21 cellular contexts compared by ENCODE assay signal in the genomic region with DNA sequence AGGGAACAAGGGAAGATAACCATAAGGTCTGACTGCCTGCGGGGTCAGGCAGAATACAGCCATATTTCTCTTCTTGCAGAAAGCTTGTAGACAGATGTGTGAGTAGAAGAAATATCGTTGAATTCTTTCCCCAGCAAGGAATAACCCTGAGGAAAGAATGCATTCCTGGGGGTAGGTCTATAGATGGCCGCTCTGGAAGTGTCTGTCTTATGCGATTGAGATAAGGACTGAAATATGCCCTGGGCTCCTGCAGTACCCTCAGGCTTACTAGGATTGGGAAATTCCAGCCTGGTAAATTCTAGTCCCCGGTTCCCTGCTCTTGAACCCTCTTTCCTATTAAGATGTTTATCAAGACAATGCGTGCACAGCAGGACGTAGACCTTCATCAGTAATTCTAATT. TPM values are rescaled to one million over a fixed set of nuclear protein-coding genes. Genes with fewer than 3 reads are reported as not detected.
DNase-seq lines count a peak whose midpoint lies in the region; ATAC-seq lines count a peak whose summit lies in the region.
"Had no signal": no experiment of that assay in that cellular context is flagged by ENCODE, and none has a peak within 500 bp of the region (broad histone marks: within the 10 kb centered on the region; RNA-seq: fewer than 3 reads in every experiment).

No MANE protein-coding gene starts in this region.

- no peaks in the 10 kb centered on the region for H3K9me3 ChIP-seq in trophoblast cell (ENCODE audit: insufficient read depth, low read depth, low read length)

- H3K14ac ChIP-seq in trophoblast cell (ENCODE audit: low read length), result no peak overlapping the region

- no peak overlapping the region for H3K4ac ChIP-seq in trophoblast cell (ENCODE audit: low read depth, low read length)

- no peaks in the 10 kb centered on the region for H3K27me3 ChIP-seq in trophoblast cell (ENCODE audit: insufficient read depth, low read length)

- no CpG with 5 or more reads among the region's 7 CpGs for WGBS in trophoblast cell (ENCODE audit: extremely low coverage, insufficient coverage, insufficient read length)

- no peaks in the 10 kb centered on the region for H3K36me3 ChIP-seq in trophoblast cell (ENCODE audit: control insufficient read depth in 1 of 2, insufficient read depth in 2 of 2, low read length in 2 of 2)

- H3K4me1 ChIP-seq in trophoblast cell (ENCODE audit: control insufficient read depth in 1 of 2, insufficient read depth in 2 of 2, low read length in 2 of 2), result no peaks in the 10 kb centered on the region

- no peak overlapping the region for H3K27ac ChIP-seq in trophoblast cell (ENCODE audit: low read depth, low read length)

- H3K18ac ChIP-seq in trophoblast cell (ENCODE audit: low read length), result no peak overlapping the region

- H2BK120ac ChIP-seq in trophoblast cell (ENCODE audit: insufficient read depth, low read length, poor library complexity), result no peak overlapping the region

- H4K12ac ChIP-seq in trophoblast cell (ENCODE audit: low read depth, low read length), result no peak overlapping the region

- no peak overlapping the region for H3K23ac ChIP-seq in trophoblast cell (ENCODE audit: low read length)

- H2AFZ ChIP-seq in trophoblast cell (ENCODE audit: insufficient read depth, low read length, poor library complexity), result no peak overlapping the region
- H2AFZ ChIP-seq: GM23338 had no signal

- no peak overlapping the region for H2BK5ac ChIP-seq in trophoblast cell (ENCODE audit: low read depth, low read length, poor library complexity)

- ATAC-seq in left lobe of liver (no peak), GM21390 (IDR thresholded peaks at IDR 0.05; ENCODE audit: unreplicated experiment) (no peak)
- ATAC-seq: GM12878, GM23338, HCT116 had no signal

- H3K79me2 ChIP-seq in trophoblast cell (ENCODE audit: control insufficient read depth, insufficient read depth, low read length, poor library complexity), result no peaks in the 10 kb centered on the region

- DNase-seq in NCI-H226, result peak; percentile 26
- DNase-seq in amniotic epithelial cell (ENCODE audit: low read depth), result peak; percentile 12
- DNase-seq in trophoblast cell, result peak; percentile 93 to 97
- no peak for DNase-seq in left lobe of liver (ENCODE audit: low spot score)
- no peak for DNase-seq in DMS153 (lab: John Stamatoyannopoulos, UW)
- DNase-seq: C1 segment of cervical spinal cord; Calu3; CD4-positive, alpha-beta memory T cell; COR-L47; DND-41; GDM1; H9; HFFc6 had no signal

- H3K4me3 ChIP-seq in trophoblast cell (ENCODE audit: low read depth, low read length), result no peak overlapping the region
- H3K4me3 ChIP-seq: GM12878, GM23338 had no signal

- no peak overlapping the region for H2AK5ac ChIP-seq in trophoblast cell (ENCODE audit: low read length)

- no peak overlapping the region for H2BK12ac ChIP-seq in trophoblast cell (ENCODE audit: low read length)

- H3K4me2 ChIP-seq in trophoblast cell (ENCODE audit: low read length), result no peak overlapping the region
- H3K4me2 ChIP-seq: GM23338 had no signal

- no peak overlapping the region for H4K8ac ChIP-seq in trophoblast cell (ENCODE audit: low read depth, low read length)

- H3K79me1 ChIP-seq in trophoblast cell (ENCODE audit: low read length), result no peaks in the 10 kb centered on the region

- no peak overlapping the region for H4K91ac ChIP-seq in trophoblast cell (ENCODE audit: low read depth, low read length)

- H3K9ac ChIP-seq in trophoblast cell (ENCODE audit: low read length), result no peak overlapping the region

RNA-seq across cellular contexts. Expression of gene SST, which starts 15.8 kb away (rescaled TPM):
- 1.00 and 1.0 TPM in 2 replicates for polyA plus RNA-seq in trophoblast cell (2013)
- not detected for total RNA-seq in left lobe of liver
- total RNA-seq: A172; A673; Calu3; CD4-positive, alpha-beta memory T cell; GM23338; H4; H9; HFFc6 had no signal
- polyA plus RNA-seq: CD4-positive, alpha-beta memory T cell had no signal

RNA-seq across cellular contexts. Expression of gene RTP2, which starts 16.4 kb away (rescaled TPM):
- not detected in 2 replicates for polyA plus RNA-seq in trophoblast cell (2013)
- total RNA-seq in left lobe of liver, result not detected
- total RNA-seq: A172; A673; Calu3; CD4-positive, alpha-beta memory T cell; GM12878; GM23338; H4; H9; HFFc6 had no signal
- polyA plus RNA-seq: BJ; CD4-positive, alpha-beta memory T cell; GM12878; GM23338 had no signal

RNA-seq across cellular contexts. Expression of gene BCL6, which starts 59.3 kb away (rescaled TPM):
- polyA plus RNA-seq in trophoblast cell (2013), result 17.5 and 18.7 TPM in 2 replicates
- total RNA-seq in left lobe of liver, result 30.8 TPM

Comparison
In these comparisons a context has a peak if more than half of its experiments do, and no peak if none do; other contexts are left out.
1. DNase-seq: peak in NCI-H226 (single experiment), amniotic epithelial cell (single experiment) and trophoblast cell (2 of 2); none in left lobe of liver (single experiment) and DMS153 (single experiment).